Comparison of ENCODE assay signal across 10 cellular contexts in genomic region chr7:95501261-95501816, GRCh38. TPM values are rescaled to one million over a fixed set of nuclear protein-coding genes. Genes with fewer than 3 reads are reported as not detected.
DNase-seq lines count a peak whose midpoint lies in the region; ATAC-seq and FAIRE-seq lines count a peak whose summit lies in the region.
"Had no signal": no experiment of that assay in that cellular context is flagged by ENCODE, and none has a peak within 500 bp of the region (broad histone marks: within the 10 kb centered on the region; RNA-seq: fewer than 3 reads in every experiment).

No MANE protein-coding gene starts in this region.

- DNase-seq in activated naive CD4-positive, alpha-beta T cell treated with anti-CD3 and anti-CD28 coated beads, Interleukin-2, amount 50 U/mL, for 72 hours (ENCODE audit: low spot score in 2 of 2) = peak in 1 of 2 donors; percentile 29
- DNase-seq in activated naive CD4-positive, alpha-beta T cell treated with anti-CD3 and anti-CD28 coated beads, Interleukin-2, amount 50 U/mL, for 16 hours = no peak
- DNase-seq in urothelium cell line (ENCODE audit: low spot score) (peak; percentile 53), left cardiac atrium (no peak), hippocampal formation (lab: John Stamatoyannopoulos, UW) (no peak), NCI-H446 treated with DMSO at 0.1 percent for 48 hours (lab: John Stamatoyannopoulos, UW) (no peak)

- peak; percentile 94 to 97 for ATAC-seq in activated naive CD4-positive, alpha-beta T cell treated with anti-CD3 and anti-CD28 coated beads, Interleukin-2, amount 50 U/mL, for 72 hours
- ATAC-seq in HG02970 (IDR thresholded peaks at IDR 0.05; ENCODE audit: low FRiP score, unreplicated experiment) (peak; percentile 84), left cardiac atrium (no peak)

- H3K36me3 Mint-ChIP-seq in activated naive CD4-positive, alpha-beta T cell treated with anti-CD3 and anti-CD28 coated beads, Interleukin-2, amount 50 U/mL, for 72 hours = no peaks in the 10 kb centered on the region
- peaks cover 2% of the 10 kb centered on the region for H3K36me3 Mint-ChIP-seq in T-helper 1 cell treated with Interleukin-12 subunit alpha and Interleukin-12 subunit beta and Interleukin-4 antibody, amounts not matched to agents 30 μg/mL and 1 μg/mL, for 36 hours (ENCODE audit: low read depth)

- intact Hi-C loops in left cardiac atrium (cut with DNase I) = loop anchor here in 1 of 2 donors (10.0 kb wide), 1 partner anchor 373 kb away; no protein-coding TSS in a partner anchor

- no peaks in the 10 kb centered on the region for H3K9me3 Mint-ChIP-seq in activated naive CD4-positive, alpha-beta T cell treated with anti-CD3 and anti-CD28 coated beads, Interleukin-2, amount 50 U/mL, for 72 hours
- no peaks in the 10 kb centered on the region for H3K9me3 Mint-ChIP-seq in T-helper 1 cell treated with Interleukin-12 subunit alpha and Interleukin-12 subunit beta and Interleukin-4 antibody, amounts not matched to agents 30 μg/mL and 1 μg/mL, for 36 hours

- peak; percentile 97 for FAIRE-seq in urothelium cell line (lab: Jason Lieb, UNC)

- H3K27ac Mint-ChIP-seq in activated naive CD4-positive, alpha-beta T cell treated with anti-CD3 and anti-CD28 coated beads, Interleukin-2, amount 50 U/mL, for 72 hours = peak overlapping the region; percentile 63 to 84
- peak overlapping the region; percentile 82 for H3K27ac Mint-ChIP-seq in T-helper 1 cell treated with Interleukin-12 subunit alpha and Interleukin-12 subunit beta and Interleukin-4 antibody, amounts not matched to agents 30 μg/mL and 1 μg/mL, for 36 hours

- peaks cover 26% of the 10 kb centered on the region for H3K4me1 Mint-ChIP-seq in T-helper 1 cell treated with Interleukin-12 subunit alpha and Interleukin-12 subunit beta and Interleukin-4 antibody, amounts not matched to agents 30 μg/mL and 1 μg/mL, for 36 hours (ENCODE audit: low read depth)

- H3K27me3 Mint-ChIP-seq in T-helper 1 cell treated with Interleukin-12 subunit alpha and Interleukin-12 subunit beta and Interleukin-4 antibody, amounts not matched to agents 30 μg/mL and 1 μg/mL, for 36 hours (ENCODE audit: low read depth) = no peaks in the 10 kb centered on the region

- H3K4me3 Mint-ChIP-seq in T-helper 1 cell treated with Interleukin-12 subunit alpha and Interleukin-12 subunit beta and Interleukin-4 antibody, amounts not matched to agents 30 μg/mL and 1 μg/mL, for 36 hours = peak overlapping the region; percentile 8

RNA-seq across cellular contexts. Expression of gene ASB4, which starts 15.6 kb away (rescaled TPM):
- total RNA-seq in activated naive CD4-positive, alpha-beta T cell treated with anti-CD3 and anti-CD28 coated beads, Interleukin-2, amount 50 U/mL, for 72 hours = not detected
- total RNA-seq in left cardiac atrium = 1 to 10 TPM in 1 of 2 donors, under 1 TPM in 1; 0.71 to 3.5 TPM
- total RNA-seq: activated CD8-positive, alpha-beta memory T cell treated with anti-CD3 and anti-CD28 coated beads for 36 hours; kidney epithelial cell had no signal

Comparison
In these comparisons a context has a peak if more than half of its experiments do, and no peak if none do; other contexts are left out.
1. ATAC-seq: peak in activated naive CD4-positive, alpha-beta T cell treated with anti-CD3 and anti-CD28 coated beads, Interleukin-2, amount 50 U/mL, for 72 hours (2 of 2) and HG02970 (single experiment); none in left cardiac atrium (0 of 2).